12 cellular contexts compared by ENCODE assay signal in the genomic region with DNA sequence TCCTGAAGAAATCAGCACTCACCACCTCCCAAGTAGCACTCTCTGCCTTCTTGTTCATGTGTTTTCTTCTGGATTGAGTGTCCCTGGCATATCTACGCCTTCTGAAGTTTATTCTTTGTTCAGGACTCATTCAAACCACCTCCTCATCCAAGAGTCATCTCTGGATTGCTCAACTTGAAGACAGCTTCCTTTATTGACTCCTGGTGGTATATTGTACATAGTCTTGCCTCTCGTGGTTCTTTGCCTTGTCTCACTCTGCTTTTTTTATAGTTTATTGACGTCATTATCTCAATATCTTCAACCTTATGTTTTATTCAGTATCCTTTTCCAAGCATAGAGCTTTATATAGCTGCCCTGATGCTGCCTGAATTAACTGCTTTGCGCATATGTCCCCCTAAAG.
DNase-seq lines count a peak whose midpoint lies in the region; ATAC-seq, FAIRE-seq and TF ChIP-seq lines count a peak whose summit lies in the region.
"Had no signal": no experiment of that assay in that cellular context is flagged by ENCODE, and none has a peak within 500 bp of the region (broad histone marks: within the 10 kb centered on the region; RNA-seq: fewer than 3 reads in every experiment).

No MANE protein-coding gene starts in this region.

- no TSS peak for BruUV-seq in GM12878 (replicated peaks; lab: Mats Ljungman, UMichigan)

- no peak overlapping the region; the same call in 1 of the 2 replicates for H2AFZ ChIP-seq in GM12878 (ENCODE audit: control insufficient read depth, low read depth, low read length)

- H3K27me3 Mint-ChIP-seq in activated naive CD8-positive, alpha-beta T cell treated with anti-CD3 and anti-CD28 coated beads, Interleukin-2, amount 50 U/mL, for 24 hours, result peaks cover 7% of the 10 kb centered on the region

- SMC1A ChIA-PET in GM12878 (lab: Charles Lee; ENCODE audit: uncharacterized antibody, unreplicated experiment), result no interaction called here

- H3K9me3 Mint-ChIP-seq in activated naive CD8-positive, alpha-beta T cell treated with anti-CD3 and anti-CD28 coated beads, Interleukin-2, amount 50 U/mL, for 24 hours, result no peaks in the 10 kb centered on the region
- H3K9me3 Mint-ChIP-seq: activated CD4-positive, alpha-beta memory T cell treated with anti-CD3 and anti-CD28 coated beads, Interleukin-2, amount 10 ng/mL, durations not matched to agents 7 days and 5 days; CD8-positive, alpha-beta memory T cell had no signal

- no peak overlapping the region for H3K4me3 ChIP-seq in GM12878
- H3K4me3 ChIP-seq: HAP-1 had no signal

- H3K9ac ChIP-seq in GM12878 (ENCODE audit: control insufficient read depth, insufficient read depth, low read length), result no peak overlapping the region

- WGBS in GM12878 (ENCODE audit: insufficient coverage, insufficient replicate concordance, low lambda C conversion rate, missing lambda C conversion rate), result 18% methylated on average over 4 of the region's 4 CpGs

- RAD21 ChIA-PET in GM12878 (lab: Charles Lee; ENCODE audit: unreplicated experiment), result no interaction called here

- CTCF ChIA-PET in GM12878 (lab: Yijun Ruan, JAX), result interaction anchor here (1.4 kb wide), 1 partner anchor 29 kb away, joined by 5 read pairs; no protein-coding TSS in a partner anchor

- H3K4me2 ChIP-seq in GM12878 (ENCODE audit: control insufficient read depth, insufficient read depth), result no peak overlapping the region

- H3K27me3 ChIP-seq in GM12878 (replicated peaks in 1 of 2; ENCODE audit: control insufficient read depth in 2 of 2, insufficient read depth in 2 of 2, low read length in 1 of 2), result no peaks in the 10 kb centered on the region

- no peaks in the 10 kb centered on the region for H3K4me1 Mint-ChIP-seq in activated naive CD8-positive, alpha-beta T cell treated with anti-CD3 and anti-CD28 coated beads, Interleukin-2, amount 50 U/mL, for 24 hours
- H3K4me1 Mint-ChIP-seq: activated CD4-positive, alpha-beta memory T cell treated with anti-CD3 and anti-CD28 coated beads, Interleukin-2, amount 10 ng/mL, durations not matched to agents 7 days and 5 days; CD8-positive, alpha-beta memory T cell had no signal

- no peaks in the 10 kb centered on the region for H3K9me3 ChIP-seq in GM12878 (replicated peaks; ENCODE audit: control insufficient read depth, insufficient read depth, low read length)
- H3K9me3 ChIP-seq: HAP-1 had no signal

- no peaks in the 10 kb centered on the region for H4K20me1 ChIP-seq in GM12878 (ENCODE audit: control insufficient read depth, insufficient read depth)

- FAIRE-seq in GM12878 (lab: Jason Lieb, UNC), result no peak

- in situ Hi-C loops in GM12878 (cut with MboI), result no loop called here

- TF ChIP-seq EP300 in GM12878 (IDR thresholded peaks at IDR 0.05; ENCODE audit: borderline replicate concordance in 1 of 2, control insufficient read depth in 1 of 2, low read depth in 2 of 2, low read length in 2 of 2), result no peak

- H3K27ac ChIP-seq in GM12878 (ENCODE audit: control insufficient read depth, insufficient read depth), result peak overlapping the region; percentile 27

- no peak overlapping the region for H3K4me3 Mint-ChIP-seq in activated naive CD8-positive, alpha-beta T cell treated with anti-CD3 and anti-CD28 coated beads, Interleukin-2, amount 50 U/mL, for 24 hours
- H3K4me3 Mint-ChIP-seq: activated CD4-positive, alpha-beta memory T cell treated with anti-CD3 and anti-CD28 coated beads, Interleukin-2, amount 10 ng/mL, durations not matched to agents 7 days and 5 days; CD8-positive, alpha-beta memory T cell had no signal

- intact Hi-C loops in GM12878 (cut with micrococcal nuclease; ENCODE audit: unreplicated experiment), result no loop called here

- H3K4me1 ChIP-seq in GM12878 (ENCODE audit: control insufficient read depth, insufficient read depth, low read length), result peaks cover 15% of the 10 kb centered on the region
- H3K4me1 ChIP-seq: HAP-1 had no signal

- no peak for TF ChIP-seq RAD21 in GM12878 (IDR thresholded peaks at IDR 0.05; ENCODE audit: insufficient read depth, low read depth, low read length)

- no peak overlapping the region for H3K27ac Mint-ChIP-seq in activated naive CD8-positive, alpha-beta T cell treated with anti-CD3 and anti-CD28 coated beads, Interleukin-2, amount 50 U/mL, for 24 hours
- H3K27ac Mint-ChIP-seq: activated CD4-positive, alpha-beta memory T cell treated with anti-CD3 and anti-CD28 coated beads, Interleukin-2, amount 10 ng/mL, durations not matched to agents 7 days and 5 days; CD8-positive, alpha-beta memory T cell had no signal

- H3K36me3 ChIP-seq in GM12878 (ENCODE audit: control insufficient read depth in 2 of 2, insufficient read depth in 2 of 2, low read length in 1 of 2), result no peaks in the 10 kb centered on the region
- H3K36me3 ChIP-seq: HAP-1 had no signal

- H3K36me3 Mint-ChIP-seq in activated naive CD8-positive, alpha-beta T cell treated with anti-CD3 and anti-CD28 coated beads, Interleukin-2, amount 50 U/mL, for 24 hours (ENCODE audit: low read depth), result no peaks in the 10 kb centered on the region
- H3K36me3 Mint-ChIP-seq: CD8-positive, alpha-beta memory T cell had no signal

- DNase-seq in ELR (ENCODE audit: low read depth) (peak; percentile 62), GM12878 (ENCODE audit: low read depth, low spot score) (no peak), NCI-H1436 treated with DMSO at 0.1 percent for 48 hours (lab: John Stamatoyannopoulos, UW) (no peak), omental fat pad (ENCODE audit: low spot score) (no peak)
- no peak for DNase-seq in activated naive CD8-positive, alpha-beta T cell treated with anti-CD3 and anti-CD28 coated beads, Interleukin-2, amount 50 U/mL, for 24 hours
- DNase-seq: activated CD4-positive, alpha-beta memory T cell treated with anti-CD3 and anti-CD28 coated beads, Interleukin-2, amount 10 ng/mL, durations not matched to agents 7 days and 5 days; CD8-positive, alpha-beta memory T cell had no signal

- no peak for TF ChIP-seq CTCF in GM12878 (IDR thresholded peaks at IDR 0.05 in 2 of 3, conservative IDR thresholded peaks at IDR 0.05 in 1 of 3; ENCODE audit: control insufficient read depth in 2 of 3, extremely low read depth in 1 of 3, insufficient read depth in 1 of 3, low read depth in 3 of 3, low read length in 3 of 3)
- TF ChIP-seq CTCF in omental fat pad (IDR thresholded peaks at IDR 0.05), result no peak

- POLR2A ChIA-PET in GM12878 (lab: Charles Lee), result interaction anchor here (1.2 kb wide), 1 partner anchor 22 kb away, joined by 3 read pairs; no protein-coding TSS in a partner anchor

- ATAC-seq in GM21390 (IDR thresholded peaks at IDR 0.05; ENCODE audit: unreplicated experiment), result peak; percentile 15
- peak; percentile 22 for ATAC-seq in HG03442 (IDR thresholded peaks at IDR 0.05; ENCODE audit: unreplicated experiment)
- no peak for ATAC-seq in GM12878
- no peak for ATAC-seq in activated naive CD8-positive, alpha-beta T cell treated with anti-CD3 and anti-CD28 coated beads, Interleukin-2, amount 50 U/mL, for 24 hours
- no peak for ATAC-seq in omental fat pad (ENCODE audit: low FRiP score)
- ATAC-seq in HG03108 (IDR thresholded peaks at IDR 0.05; ENCODE audit: unreplicated experiment), result no peak
- ATAC-seq: SK-N-SH treated with all-trans-retinoic acid at 6 μM for 48 hours had no signal

- no peaks in the 10 kb centered on the region for H3K79me2 ChIP-seq in GM12878 (ENCODE audit: control insufficient read depth, insufficient read depth, low read length)

- TF ChIP-seq POLR2A in GM12878 (IDR thresholded peaks at IDR 0.05; ENCODE audit: low read depth, low read length), result no peak

TF ChIP-seq in GM12878, 131 proteins besides CTCF, POLR2A, EP300 and RAD21:
- TF ChIP-seq NFIC (IDR thresholded peaks at IDR 0.05; ENCODE audit: low read depth, low read length) (peak; percentile 11; the same call in 1 of the 2 replicates), ATF7 (IDR thresholded peaks at IDR 0.05; ENCODE audit: low read depth) (0 out of 2 replicates have a peak, but pooled peaks have one; percentile 17), MTA3 (IDR thresholded peaks at IDR 0.05; ENCODE audit: borderline replicate concordance, low read length) (no peak)
TF ChIP-seq in GM12878: peak in this region for 2.

Comparison
In these comparisons a context has a peak if more than half of its experiments do, and no peak if none do; other contexts are left out.
1. ATAC-seq: peak in GM21390 (single experiment) and HG03442 (single experiment); none in GM12878 (single experiment), activated naive CD8-positive, alpha-beta T cell treated with anti-CD3 and anti-CD28 coated beads, Interleukin-2, amount 50 U/mL, for 24 hours (single experiment), omental fat pad (single experiment) and HG03108 (single experiment).